In the genomic region with DNA sequence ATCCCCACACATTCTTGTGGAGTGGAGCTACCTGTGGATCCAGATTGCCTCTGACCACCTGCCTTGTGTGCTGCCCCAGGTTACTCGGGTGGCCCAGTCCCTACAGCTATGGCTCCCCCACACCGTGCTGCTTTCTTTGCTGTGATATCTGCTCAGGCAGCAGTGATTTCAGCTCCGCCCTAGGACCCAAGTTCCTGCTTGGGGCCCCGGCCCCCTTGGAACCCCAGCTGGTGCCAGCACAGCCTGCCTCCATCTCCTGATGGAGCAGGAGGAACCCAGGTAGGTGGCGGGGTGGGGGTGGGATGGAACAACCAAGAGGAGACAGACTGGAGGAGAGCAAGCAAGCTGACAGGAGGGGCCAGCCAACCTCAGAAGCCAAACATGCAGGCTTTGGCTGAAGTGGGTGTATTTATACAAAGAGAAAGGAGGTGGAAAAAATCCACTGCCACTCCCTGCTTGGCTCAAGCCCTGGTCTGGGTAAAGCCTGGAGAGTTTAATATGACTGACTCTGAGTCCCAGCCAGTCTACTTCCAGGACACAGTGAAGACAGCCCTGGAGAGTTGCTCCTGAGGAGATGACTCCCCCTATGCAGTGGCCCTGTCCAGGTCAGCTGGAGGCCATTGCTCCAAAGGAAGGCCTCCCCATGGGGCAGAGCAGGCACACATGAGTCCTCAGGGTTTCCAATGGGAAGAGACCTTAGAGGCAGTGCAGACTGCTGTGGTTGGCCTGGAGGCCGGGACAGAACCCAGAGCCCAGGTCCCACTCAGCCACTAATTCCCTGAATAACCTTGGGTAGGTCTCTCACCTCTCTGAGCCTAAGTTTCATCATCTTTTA, we compare ENCODE assay signal across 9 cellular contexts.
A peak's percentile ranks its signal among the peaks of the same experiment; 100 is the strongest.
DNase-seq lines count a peak whose midpoint lies in the region; ATAC-seq and TF ChIP-seq lines count a peak whose summit lies in the region.
"Had no signal": no experiment of that assay in that cellular context is flagged by ENCODE, and none has a peak within 500 bp of the region (broad histone marks: within the 10 kb centered on the region; RNA-seq: fewer than 3 reads in every experiment).

No MANE protein-coding gene starts in this region.

- H3K4me1 ChIP-seq in GM23248 (ENCODE audit: insufficient read depth) (peaks cover 4% of the 10 kb centered on the region), esophagus muscularis mucosa (no peaks in the 10 kb centered on the region), left lung (no peaks in the 10 kb centered on the region)
- H3K4me1 ChIP-seq: HAP-1 had no signal

- no peak overlapping the region for H2AFZ ChIP-seq in GM23248

- no peaks in the 10 kb centered on the region for H4K20me1 ChIP-seq in GM23248 (ENCODE audit: insufficient read depth)

- H3K36me3 ChIP-seq in GM23248 (ENCODE audit: low read depth), result no peaks in the 10 kb centered on the region
- H3K36me3 ChIP-seq in esophagus muscularis mucosa, result no peaks in the 10 kb centered on the region
- no peaks in the 10 kb centered on the region for H3K36me3 ChIP-seq in left lung
- H3K36me3 ChIP-seq: HAP-1 had no signal

- DNase-seq in GM23248 (peak; percentile 15), esophagus muscularis mucosa (ENCODE audit: extremely low spot score) (peak; percentile 8), left lung (no peak), A172 (ENCODE audit: low spot score) (no peak)
- DNase-seq: DMS53 had no signal

- no peaks in the 10 kb centered on the region for H3K79me2 ChIP-seq in GM23248 (ENCODE audit: insufficient read depth)

- no peaks in the 10 kb centered on the region for H3K27me3 ChIP-seq in GM23248 (replicated peaks; ENCODE audit: insufficient read depth)
- H3K27me3 ChIP-seq in esophagus muscularis mucosa, result no peaks in the 10 kb centered on the region
- no peaks in the 10 kb centered on the region for H3K27me3 ChIP-seq in left lung

- TF ChIP-seq CTCF in esophagus muscularis mucosa (IDR thresholded peaks at IDR 0.05) (no peak), left lung (IDR thresholded peaks at IDR 0.05) (no peak)

- no peaks in the 10 kb centered on the region for H3K9me2 ChIP-seq in GM23248 (ENCODE audit: insufficient read depth)

- no peak for TF ChIP-seq EP300 in esophagus muscularis mucosa (IDR thresholded peaks at IDR 0.05)

- H3K27ac ChIP-seq in GM23248 (no peak overlapping the region), esophagus muscularis mucosa (replicated peaks in 1 of 4) (no peak overlapping the region), left lung (no peak overlapping the region)

- in situ Hi-C loops in GM23248 (cut with MboI), result no loop called here

- peak; percentile 61 for ATAC-seq in left lung
- ATAC-seq in GM21447 (IDR thresholded peaks at IDR 0.05; ENCODE audit: unreplicated experiment), result no peak
- ATAC-seq in GM21825 (IDR thresholded peaks at IDR 0.05; ENCODE audit: unreplicated experiment), result no peak
- ATAC-seq in GM19035 (IDR thresholded peaks at IDR 0.05; ENCODE audit: unreplicated experiment), result no peak

- H3K9me3 ChIP-seq in GM23248 (ENCODE audit: low read depth) (no peaks in the 10 kb centered on the region), esophagus muscularis mucosa (no peaks in the 10 kb centered on the region), left lung (no peaks in the 10 kb centered on the region)
- H3K9me3 ChIP-seq: HAP-1 had no signal

- intact Hi-C loops in esophagus muscularis mucosa (cut with DNase I) (no loop called here), left lung (cut with DNase I) (no loop called here)

- no peak overlapping the region for H3K9ac ChIP-seq in GM23248

- no peak overlapping the region for H3K4me2 ChIP-seq in GM23248 (ENCODE audit: unreplicated experiment)

- no peak overlapping the region for H3K4me3 ChIP-seq in GM23248
- H3K4me3 ChIP-seq in esophagus muscularis mucosa, result no peak overlapping the region
- H3K4me3 ChIP-seq in left lung, result no peak overlapping the region
- H3K4me3 ChIP-seq: HAP-1 had no signal

- WGBS in GM23248 (ENCODE audit: low coverage in 1 of 2, low lambda C conversion rate in 2 of 2, missing lambda C conversion rate in 2 of 2), 2 experiments, result 89 to 93% methylated on average over 5 to 6 of the region's 6 CpGs
- WGBS in esophagus muscularis mucosa, result 74% methylated on average over 6 of the region's 6 CpGs

- H3F3A ChIP-seq in GM23248 (ENCODE audit: insufficient read depth), result no peaks in the 10 kb centered on the region

- no peak for TF ChIP-seq POLR2A in esophagus muscularis mucosa (IDR thresholded peaks at IDR 0.05; ENCODE audit: low read depth)

Comparison
In these comparisons a context has a peak if more than half of its experiments do, and no peak if none do; other contexts are left out.
1. DNase-seq: peak in GM23248 (single experiment) and esophagus muscularis mucosa (single experiment); none in left lung (0 of 2) and A172 (single experiment).